ENCODE assay signal across 21 cellular contexts in genomic region chr9:73402081-73403028, GRCh38.
"Had no signal": no experiment of that assay in that cellular context is flagged by ENCODE, and none has a peak within 500 bp of the region (broad histone marks: within the 10 kb centered on the region; RNA-seq: fewer than 3 reads in every experiment).

No MANE protein-coding gene starts in this region.

- H3K27ac Mint-ChIP-seq: activated T-cell treated with anti-CD3 and anti-CD28 coated beads, Interleukin-2, amount 50 U/mL, for 72 hours; effector memory CD8-positive, alpha-beta T cell; naive thymus-derived CD4-positive, alpha-beta T cell; stimulated activated naive CD8-positive, alpha-beta T cell treated with anti-CD3 and anti-CD28 coated beads, Interleukin-15, Interleukin-2, amounts not matched to agents 100 ng/mL and 50 ng/mL, for 24 hours had no signal

- ATAC-seq: activated T-cell treated with anti-CD3 and anti-CD28 coated beads, Interleukin-2, amount 50 U/mL, for 72 hours; effector memory CD8-positive, alpha-beta T cell; foreskin keratinocyte; left lung; naive thymus-derived CD4-positive, alpha-beta T cell had no signal

- H3K27ac ChIP-seq: foreskin keratinocyte, left lung, parathyroid adenoma, tibial nerve, VCaP had no signal

- H3K4me1 Mint-ChIP-seq: naive thymus-derived CD4-positive, alpha-beta T cell had no signal

- H3K27me3 Mint-ChIP-seq: effector memory CD8-positive, alpha-beta T cell; naive thymus-derived CD4-positive, alpha-beta T cell; stimulated activated naive CD8-positive, alpha-beta T cell treated with anti-CD3 and anti-CD28 coated beads, Interleukin-15, Interleukin-2, amounts not matched to agents 100 ng/mL and 50 ng/mL, for 24 hours had no signal

- H3K27me3 ChIP-seq: foreskin keratinocyte, left lung, tibial nerve had no signal

- H3K4me1 ChIP-seq: foreskin keratinocyte, left lung, parathyroid adenoma, tibial nerve had no signal

- H3K36me3 Mint-ChIP-seq: naive thymus-derived CD4-positive, alpha-beta T cell had no signal

- DNase-seq: activated CD4-positive, alpha-beta T cell treated with anti-CD3 and anti-CD28 coated beads, Interleukin-2, amount 50 U/mL, for 1 hour; activated CD4-positive, CD25-positive, alpha-beta regulatory T cell treated with anti-CD3 and anti-CD28 coated beads, Interleukin-2, amount 50 U/mL, for 72 hours; activated CD8-positive, alpha-beta memory T cell treated with anti-CD3 and anti-CD28 coated beads for 24 hours; activated CD8-positive, alpha-beta memory T cell treated with anti-CD3 and anti-CD28 coated beads, Interleukin-2, amount 50 U/mL, for 48 hours; activated effector memory CD4-positive, alpha-beta T cell treated with anti-CD3 and anti-CD28 coated beads, Interleukin-2, amount 50 U/mL, for 16 hours; activated naive CD4-positive, alpha-beta T cell treated with anti-CD3 and anti-CD28 coated beads, Interleukin-2, amount 50 U/mL, for 16 hours; activated T-cell treated with anti-CD3 and anti-CD28 coated beads, Interleukin-2, amount 50 U/mL, for 72 hours; aorta; dermis blood vessel endothelial cell; effector memory CD8-positive, alpha-beta T cell; foreskin keratinocyte; glutamatergic neuron; kidney; left lung; naive thymus-derived CD4-positive, alpha-beta T cell; retina; T-helper 2 cell had no signal

- H3K4me3 Mint-ChIP-seq: activated T-cell treated with anti-CD3 and anti-CD28 coated beads, Interleukin-2, amount 50 U/mL, for 72 hours; effector memory CD8-positive, alpha-beta T cell; naive thymus-derived CD4-positive, alpha-beta T cell; stimulated activated naive CD8-positive, alpha-beta T cell treated with anti-CD3 and anti-CD28 coated beads, Interleukin-15, Interleukin-2, amounts not matched to agents 100 ng/mL and 50 ng/mL, for 24 hours had no signal

- H3K36me3 ChIP-seq: left lung, tibial nerve had no signal

- H3K4me3 ChIP-seq: left lung, tibial nerve had no signal
